In genomic region chr4:183659919-183660318, GRCh38 we compare ENCODE assay signal across 8 cellular contexts. TPM values are rescaled to one million over a fixed set of nuclear protein-coding genes. Genes with fewer than 3 reads are reported as not detected.
DNase-seq lines count a peak whose midpoint lies in the region; ATAC-seq, FAIRE-seq and TF ChIP-seq lines count a peak whose summit lies in the region.

No MANE protein-coding gene starts in this region.

- no peak for FAIRE-seq in HepG2 (lab: Jason Lieb, UNC)

- H3K27me3 ChIP-seq in left ventricle myocardium inferior (ENCODE audit: low read depth): no peaks in the 10 kb centered on the region
- no peaks in the 10 kb centered on the region; a peak in 1 of 5 replicates for H3K27me3 ChIP-seq in HepG2 (ENCODE audit: control insufficient read depth in 1 of 2, insufficient read depth in 2 of 2, low read length in 2 of 2)
- H3K27me3 ChIP-seq in tibial nerve: no peaks in the 10 kb centered on the region

- H2AFZ ChIP-seq in HepG2 (ENCODE audit: low read length): peak overlapping the region; percentile 82

- no peaks in the 10 kb centered on the region for H4K20me1 ChIP-seq in HepG2 (ENCODE audit: insufficient read depth, low read length)

- TF ChIP-seq EP300 in HepG2 (IDR thresholded peaks at IDR 0.05; ENCODE audit: low read depth in 2 of 2, low read length in 2 of 2) (no peak), HepG2 (CRISPR knock-in tag; IDR thresholded peaks at IDR 0.05; ENCODE audit: borderline replicate concordance) (no peak), tibial nerve (IDR thresholded peaks at IDR 0.05) (no peak)

- H3K9ac ChIP-seq in HepG2 (ENCODE audit: insufficient read depth, low read depth, low read length): peak overlapping the region; percentile 80

- intact Hi-C loops in left ventricle myocardium inferior (cut with micrococcal nuclease): no loop called here
- intact Hi-C loops in Right ventricle myocardium inferior (cut with DNase I): loop anchor here (2.0 kb wide), 2 partner anchors 155 to 187 kb away; partner anchors contain the start of gene ING2
- intact Hi-C loops in HepG2 (cut with micrococcal nuclease; ENCODE audit: unreplicated experiment): loop anchor here (1.0 to 5.0 kb wide), 4 partner anchors 41 to 187 kb away; no protein-coding TSS in a partner anchor

- POLR2A ChIA-PET in HepG2 (lab: Yijun Ruan, JAX): interaction anchor here (0.7 to 1.1 kb wide), 2 partner anchors 192 to 216 kb away, joined by 3 to 4 read pairs; no protein-coding TSS in a partner anchor

- TF ChIP-seq CTCF in left ventricle myocardium inferior (IDR thresholded peaks at IDR 0.05; ENCODE audit: borderline replicate concordance): no peak
- TF ChIP-seq CTCF in HepG2 (CRISPR knock-in tag; IDR thresholded peaks at IDR 0.05): no peak
- no peak for TF ChIP-seq CTCF in tibial nerve (IDR thresholded peaks at IDR 0.05)

- CTCF ChIA-PET in HepG2 (lab: Yijun Ruan, JAX; ENCODE audit: low intra/inter-chr PET ratio, low total read pairs): no interaction called here

- H3K27ac Mint-ChIP-seq in activated naive CD8-positive, alpha-beta T cell treated with anti-CD3 and anti-CD28 coated beads, Interleukin-2, amount 50 U/mL, for 24 hours: peak overlapping the region; percentile 90

- peaks cover 25% of the 10 kb centered on the region for H3K79me2 ChIP-seq in HepG2 (ENCODE audit: insufficient read depth, low read length)

- no peak for DNase-seq in left ventricle myocardium inferior
- DNase-seq in Right ventricle myocardium inferior (ENCODE audit: missing footprints): no peak
- DNase-seq in activated naive CD8-positive, alpha-beta T cell treated with anti-CD3 and anti-CD28 coated beads, Interleukin-2, amount 50 U/mL, for 24 hours: no peak
- no peak for DNase-seq in HepG2 (ENCODE audit: low spot score)
- no peak for DNase-seq in tibial nerve (ENCODE audit: low spot score in 2 of 2)

- H3K4me2 ChIP-seq in HepG2 (ENCODE audit: low read depth, low read length): peak overlapping the region; percentile 80

- H3K4me1 ChIP-seq in left ventricle myocardium inferior (peaks cover 36% of the 10 kb centered on the region), HepG2 (ENCODE audit: insufficient read depth, low read length) (peaks cover 35% of the 10 kb centered on the region), tibial nerve (peaks cover 0 to 43% (median 16%) of the 10 kb centered on the region in 4 donors)

- ATAC-seq in Right ventricle myocardium inferior (no peak), HepG2 (no peak), GM18861 (IDR thresholded peaks at IDR 0.05; ENCODE audit: unreplicated experiment) (no peak), HG03196 (IDR thresholded peaks at IDR 0.05; ENCODE audit: unreplicated experiment) (no peak), GM18907 (IDR thresholded peaks at IDR 0.05; ENCODE audit: unreplicated experiment) (no peak)
- no peak for ATAC-seq in activated naive CD8-positive, alpha-beta T cell treated with anti-CD3 and anti-CD28 coated beads, Interleukin-2, amount 50 U/mL, for 24 hours

- under 1% methylated on average over 10 of the region's 10 CpGs for WGBS in HepG2 (ENCODE audit: low lambda C conversion rate)
- 2 to 5% methylated on average over 10 of the region's 10 CpGs for WGBS in tibial nerve, 2 donors

- H3K4me3 ChIP-seq in left ventricle myocardium inferior (peak overlapping the region; percentile 94), HepG2 (replicated peaks in 1 of 3; ENCODE audit: insufficient read depth in 1 of 3, low read depth in 2 of 3, low read length in 3 of 3) (peak overlapping the region; percentile 77 to 85 (median 82)), tibial nerve (peak overlapping the region; percentile 63 to 93 (median 82))

- H3K27ac ChIP-seq in left ventricle myocardium inferior (replicated peaks) (peak overlapping the region; percentile 95), HepG2 (ENCODE audit: extremely low read length, insufficient read depth, low read length) (peak overlapping the region; percentile 70), tibial nerve (peak overlapping the region; percentile 83 to 98 (median 96))

- in situ Hi-C loops in HepG2 (cut with HindIII; ENCODE audit: extremely low pct_ligation_motif_present, low pct_unique_long_range_greater_than_20kb): no loop called here

- TF ChIP-seq POLR2A in HepG2 (IDR thresholded peaks at IDR 0.05; ENCODE audit: insufficient read depth in 1 of 2, low read depth in 2 of 2, low read length in 2 of 2) (no peak), tibial nerve (IDR thresholded peaks at IDR 0.05) (no peak)

- peaks cover 16% of the 10 kb centered on the region for H3K36me3 Mint-ChIP-seq in activated naive CD8-positive, alpha-beta T cell treated with anti-CD3 and anti-CD28 coated beads, Interleukin-2, amount 50 U/mL, for 24 hours (ENCODE audit: low read depth)

- no peak for TF ChIP-seq RAD21 in HepG2 (CRISPR knock-in tag; IDR thresholded peaks at IDR 0.05)

- H3K9me3 ChIP-seq in left ventricle myocardium inferior (replicated peaks) (no peaks in the 10 kb centered on the region), HepG2 (ENCODE audit: low read length) (no peaks in the 10 kb centered on the region), tibial nerve (no peaks in the 10 kb centered on the region)

- H3K36me3 ChIP-seq in left ventricle myocardium inferior: peaks cover 13% of the 10 kb centered on the region
- H3K36me3 ChIP-seq in HepG2 (replicated peaks in 1 of 2; ENCODE audit: control insufficient read depth in 1 of 2, insufficient read depth in 2 of 2, low read length in 2 of 2): 0 out of 5 replicates have a peak, but pooled peaks cover 0 to 1% of the 10 kb centered on the region in 2 experiments
- H3K36me3 ChIP-seq in tibial nerve: peaks cover 0 to 22% (median 0%) of the 10 kb centered on the region in 3 donors

- H3K4me3 Mint-ChIP-seq in activated naive CD8-positive, alpha-beta T cell treated with anti-CD3 and anti-CD28 coated beads, Interleukin-2, amount 50 U/mL, for 24 hours: peak overlapping the region; percentile 95

- no peaks in the 10 kb centered on the region for H3K9me3 Mint-ChIP-seq in activated naive CD8-positive, alpha-beta T cell treated with anti-CD3 and anti-CD28 coated beads, Interleukin-2, amount 50 U/mL, for 24 hours

- BruUV-seq in HepG2 (replicated peaks; lab: Mats Ljungman, UMichigan): TSS peak; percentile 73

- no peaks in the 10 kb centered on the region for H3K27me3 Mint-ChIP-seq in activated naive CD8-positive, alpha-beta T cell treated with anti-CD3 and anti-CD28 coated beads, Interleukin-2, amount 50 U/mL, for 24 hours

- peaks cover 41% of the 10 kb centered on the region for H3K4me1 Mint-ChIP-seq in activated naive CD8-positive, alpha-beta T cell treated with anti-CD3 and anti-CD28 coated beads, Interleukin-2, amount 50 U/mL, for 24 hours

RNA-seq across cellular contexts. Expression of gene TRAPPC11, which starts 0.8 kb away (rescaled TPM):
- total RNA-seq in left ventricle myocardium inferior (20.5 TPM), Right ventricle myocardium inferior (17.8 TPM), HepG2 (2016; rRNA removed; fragmentation: Illumina TruSeq; extraction: Trizol) (18.0 and 22.7 TPM in 2 replicates), tibial nerve (10 to 100 TPM; 67.8 to 99.4 (median 83.9) TPM)
- 3.8 and 6.1 TPM in 2 replicates for total RNA-seq in HepG2 (2016; cell fraction: cytosol; rRNA removed; fragmentation: Illumina TruSeq; extraction: Trizol; ENCODE audit: low read depth)
- 17.6 and 29.0 TPM in 2 replicates for total RNA-seq in HepG2 (2016; cell fraction: insoluble cytoplasmic fraction; rRNA removed; fragmentation: Illumina TruSeq; extraction: Trizol)
- total RNA-seq in HepG2 (2016; cell fraction: membrane; rRNA removed; fragmentation: Illumina TruSeq; extraction: Trizol): 7.8 and 10.7 TPM in 2 replicates
- total RNA-seq in HepG2 (2016; cell fraction: nucleus; rRNA removed; fragmentation: Illumina TruSeq; extraction: Trizol): 19.8 and 22.3 TPM in 2 replicates
- 17.3 and 23.2 TPM in 2 replicates for polyA plus RNA-seq in HepG2 (2011; rRNA removed)
- 11.2 and 15.3 TPM in 2 replicates for polyA plus RNA-seq in HepG2 (2011; cell fraction: cytosol; rRNA removed)
- 17.7 and 20.7 TPM in 2 replicates for polyA plus RNA-seq in HepG2 (2011; cell fraction: nucleus; rRNA removed)
- polyA plus RNA-seq in HepG2 (2012): 12.2 and 12.9 TPM in 2 replicates
- polyA plus RNA-seq in HepG2 (2016; cell fraction: cytosol; fragmentation: Illumina TruSeq; extraction: Trizol; ENCODE audit: low read depth): 0.76 and 0.78 TPM in 2 replicates
- 15.3 and 17.2 TPM in 2 replicates for polyA plus RNA-seq in HepG2 (2016; cell fraction: insoluble cytoplasmic fraction; fragmentation: Illumina TruSeq; extraction: Trizol; ENCODE audit: low read depth)
- 3.5 and 3.6 TPM in 2 replicates for polyA plus RNA-seq in HepG2 (2016; cell fraction: membrane; fragmentation: Illumina TruSeq; extraction: Trizol; ENCODE audit: low read depth)
- polyA plus RNA-seq in HepG2 (2016; cell fraction: nucleus; fragmentation: Illumina TruSeq; extraction: Trizol; ENCODE audit: insufficient read depth, low read depth): 25.2 and 28.1 TPM in 2 replicates
- 17.0 and 20.3 TPM in 2 replicates for polyA minus RNA-seq in HepG2 (2011; rRNA and poly(A)+ RNA removed; ENCODE audit: low replicate concordance)
- polyA minus RNA-seq in HepG2 (2011; cell fraction: cytosol; rRNA and poly(A)+ RNA removed): 15.1 and 17.7 TPM in 2 replicates
- 33.0 and 47.9 TPM in 2 replicates for polyA minus RNA-seq in HepG2 (2011; cell fraction: nucleus; rRNA and poly(A)+ RNA removed)

RNA-seq across cellular contexts. Expression of gene RWDD4, which starts 0.9 kb away (rescaled TPM):
- 18.0 TPM for total RNA-seq in left ventricle myocardium inferior
- total RNA-seq in Right ventricle myocardium inferior: 15.5 TPM
- 25.4 and 28.9 TPM in 2 replicates for total RNA-seq in HepG2 (2016; rRNA removed; fragmentation: Illumina TruSeq; extraction: Trizol)
- total RNA-seq in HepG2 (2016; cell fraction: cytosol; rRNA removed; fragmentation: Illumina TruSeq; extraction: Trizol; ENCODE audit: low read depth): 30.6 and 35.1 TPM in 2 replicates
- 24.2 and 28.6 TPM in 2 replicates for total RNA-seq in HepG2 (2016; cell fraction: insoluble cytoplasmic fraction; rRNA removed; fragmentation: Illumina TruSeq; extraction: Trizol)
- total RNA-seq in HepG2 (2016; cell fraction: membrane; rRNA removed; fragmentation: Illumina TruSeq; extraction: Trizol): 43.1 and 46.1 TPM in 2 replicates
- 11.4 and 15.6 TPM in 2 replicates for total RNA-seq in HepG2 (2016; cell fraction: nucleus; rRNA removed; fragmentation: Illumina TruSeq; extraction: Trizol)
- 6.8 and 10.2 TPM in 2 replicates for polyA plus RNA-seq in HepG2 (2011; rRNA removed)
- polyA plus RNA-seq in HepG2 (2011; cell fraction: cytosol; rRNA removed): 4.2 and 5.7 TPM in 2 replicates
- 2.7 and 2.9 TPM in 2 replicates for polyA plus RNA-seq in HepG2 (2011; cell fraction: nucleus; rRNA removed)
- polyA plus RNA-seq in HepG2 (2012): 10.8 and 11.6 TPM in 2 replicates
- polyA plus RNA-seq in HepG2 (2016; cell fraction: cytosol; fragmentation: Illumina TruSeq; extraction: Trizol; ENCODE audit: low read depth): 53.3 and 61.6 TPM in 2 replicates
- 34.9 and 38.2 TPM in 2 replicates for polyA plus RNA-seq in HepG2 (2016; cell fraction: insoluble cytoplasmic fraction; fragmentation: Illumina TruSeq; extraction: Trizol; ENCODE audit: low read depth)
- 47.9 and 57.2 TPM in 2 replicates for polyA plus RNA-seq in HepG2 (2016; cell fraction: membrane; fragmentation: Illumina TruSeq; extraction: Trizol; ENCODE audit: low read depth)
- 22.5 and 24.5 TPM in 2 replicates for polyA plus RNA-seq in HepG2 (2016; cell fraction: nucleus; fragmentation: Illumina TruSeq; extraction: Trizol; ENCODE audit: insufficient read depth, low read depth)
- 1.4 and 3.0 TPM in 2 replicates for polyA minus RNA-seq in HepG2 (2011; rRNA and poly(A)+ RNA removed; ENCODE audit: low replicate concordance)
- polyA minus RNA-seq in HepG2 (2011; cell fraction: cytosol; rRNA and poly(A)+ RNA removed): 3.8 and 5.0 TPM in 2 replicates
- polyA minus RNA-seq in HepG2 (2011; cell fraction: nucleus; rRNA and poly(A)+ RNA removed): 7.5 and 12.9 TPM in 2 replicates
- total RNA-seq in tibial nerve: 10 to 100 TPM; 19.8 to 24.9 (median 24.8) TPM
